In the genomic region with DNA sequence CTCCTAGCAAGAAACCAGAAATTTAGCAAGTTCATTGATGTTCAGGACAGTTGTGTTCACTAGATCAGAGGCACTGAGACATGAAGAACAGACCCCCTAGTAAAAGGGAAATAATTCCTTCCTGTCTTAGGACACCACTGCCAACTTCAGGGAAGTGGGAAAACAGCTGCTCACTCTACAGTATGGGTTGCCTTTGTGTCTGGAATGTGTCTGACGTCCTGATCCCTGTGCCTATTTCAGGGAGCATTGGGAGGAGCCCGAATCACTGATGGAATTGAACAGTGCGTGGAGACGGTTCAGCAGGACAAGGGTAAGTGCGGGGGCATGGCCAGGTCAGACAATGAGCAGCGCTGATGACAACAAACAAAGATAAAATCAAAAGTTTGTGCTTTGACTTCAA, we compare ENCODE assay signal across 23 cellular contexts.
"Had no signal": no experiment of that assay in that cellular context is flagged by ENCODE, and none has a peak within 500 bp of the region (broad histone marks: within the 10 kb centered on the region; RNA-seq: fewer than 3 reads in every experiment).

No MANE protein-coding gene starts in this region.

- H3K4me3 Mint-ChIP-seq: T-cell had no signal

- H3K9ac ChIP-seq: SK-N-SH had no signal

- H3K27ac ChIP-seq: RWPE1, SJSA1 had no signal

- H3K4me1 ChIP-seq: SJSA1 had no signal

- H3K9me3 ChIP-seq: SJSA1, SK-N-SH had no signal

- H3K4me3 ChIP-seq: SJSA1 had no signal

- H3K36me3 ChIP-seq: SJSA1 had no signal

- DNase-seq: Karpas-422, KG1, MV-4-11, NCI-H1048, NCI-H1105 treated with DMSO at 0.1 percent for 48 hours, NCI-H1417 treated with DMSO at 0.1 percent for 48 hours, NCI-H146, NCI-H1694 treated with DMSO at 0.1 percent for 48 hours, NCI-H1930, NCI-H2081, NCI-H2107, NCI-H226, NCI-H446, NCI-H510A, NCI-H524 treated with DMSO at 0.1 percent for 48 hours, NCI-H69, NCI-H774, SHP77 treated with DMSO at 0.1 percent for 48 hours, SK-N-SH, SW 1271, T-cell had no signal

- H3K9me3 Mint-ChIP-seq: T-cell had no signal

- H3K36me3 Mint-ChIP-seq: T-cell had no signal

- H3K27ac Mint-ChIP-seq: T-cell had no signal

- H3K4me2 ChIP-seq: SK-N-SH had no signal
